In genomic region chr1:28890435-28890834, GRCh38 we compare ENCODE assay signal across 24 cellular contexts. TPM values are rescaled to one million over a fixed set of nuclear protein-coding genes. Genes with fewer than 3 reads are reported as not detected.
DNase-seq lines count a peak whose midpoint lies in the region; ATAC-seq, FAIRE-seq and TF ChIP-seq lines count a peak whose summit lies in the region.
"Had no signal": no experiment of that assay in that cellular context is flagged by ENCODE, and none has a peak within 500 bp of the region (broad histone marks: within the 10 kb centered on the region; RNA-seq: fewer than 3 reads in every experiment).

No MANE protein-coding gene starts in this region.

- H3K4me2 ChIP-seq in GM12878 (ENCODE audit: control insufficient read depth, insufficient read depth): no peak overlapping the region

- SMC1A ChIA-PET in GM12878 (lab: Charles Lee; ENCODE audit: uncharacterized antibody, unreplicated experiment): interaction anchor here (1.4 to 1.7 kb wide), 5 partner anchors 19 to 145 kb away, joined by 4 to 11 read pairs (median 5); no protein-coding TSS in a partner anchor

- in situ Hi-C loops in GM12878 (cut with MboI): no loop called here

- ATAC-seq in GM12878: no peak
- no peak for ATAC-seq in HG02970 (IDR thresholded peaks at IDR 0.05; ENCODE audit: low FRiP score, unreplicated experiment)
- ATAC-seq in heart right ventricle: no peak

- H3K27ac Mint-ChIP-seq in activated CD4-positive, alpha-beta T cell treated with anti-CD3 and anti-CD28 coated beads, Interleukin-2, amount 10 ng/mL, durations not matched to agents 7 days and 5 days: peak overlapping the region; percentile 9
- H3K27ac Mint-ChIP-seq: B cell had no signal

- no peak overlapping the region for H3K4me3 ChIP-seq in GM12878
- no peak overlapping the region for H3K4me3 ChIP-seq in subcutaneous abdominal adipose tissue (ENCODE audit: low read depth in 1 of 5, low read length in 5 of 5)
- H3K4me3 ChIP-seq in heart right ventricle: no peak overlapping the region

- no peak overlapping the region for H2AFZ ChIP-seq in GM12878 (ENCODE audit: control insufficient read depth, low read depth, low read length)

- FAIRE-seq in D721Med (lab: Jason Lieb, UNC): peak; percentile 86
- no peak for FAIRE-seq in GM12878 (lab: Jason Lieb, UNC)
- FAIRE-seq: GM19239, HTR-8/SVneo had no signal

- intact Hi-C loops in GM12878 (cut with micrococcal nuclease; ENCODE audit: unreplicated experiment) (no loop called here), heart right ventricle (cut with DNase I) (no loop called here)

- RAD21 ChIA-PET in GM12878 (lab: Charles Lee; ENCODE audit: unreplicated experiment): interaction anchor here (1.2 to 11.7 kb wide), 4 partner anchors 9 to 143 kb away, joined by 4 to 284 read pairs (median 5); partner anchors contain the start of gene EPB41

- H3K4me1 ChIP-seq in GM12878 (ENCODE audit: control insufficient read depth, insufficient read depth, low read length): peaks cover 15% of the 10 kb centered on the region
- peaks cover 4 to 50% (median 25%) of the 10 kb centered on the region in 5 donors for H3K4me1 ChIP-seq in subcutaneous abdominal adipose tissue (ENCODE audit: control insufficient read depth in 5 of 5, insufficient read depth in 5 of 5, low read length in 5 of 5)
- peaks cover 0 to 42% (median 21%) of the 10 kb centered on the region in 9 donors for H3K4me1 ChIP-seq in heart right ventricle

- H3K9ac ChIP-seq in GM12878 (ENCODE audit: control insufficient read depth, insufficient read depth, low read length): no peak overlapping the region
- no peak overlapping the region for H3K9ac ChIP-seq in subcutaneous abdominal adipose tissue (ENCODE audit: low read length in 5 of 5)

- no peak overlapping the region for H3K4me3 Mint-ChIP-seq in activated CD4-positive, alpha-beta T cell treated with anti-CD3 and anti-CD28 coated beads, Interleukin-2, amount 10 ng/mL, durations not matched to agents 7 days and 5 days
- H3K4me3 Mint-ChIP-seq: B cell had no signal

- TSS peak; percentile 38 for BruUV-seq in GM12878 (replicated peaks; lab: Mats Ljungman, UMichigan)

- H4K20me1 ChIP-seq in GM12878 (ENCODE audit: control insufficient read depth, insufficient read depth): no peaks in the 10 kb centered on the region

- no peak for TF ChIP-seq EP300 in GM12878 (IDR thresholded peaks at IDR 0.05; ENCODE audit: borderline replicate concordance in 1 of 2, control insufficient read depth in 1 of 2, low read depth in 2 of 2, low read length in 2 of 2)

- no peaks in the 10 kb centered on the region for H3K9me3 Mint-ChIP-seq in activated CD4-positive, alpha-beta T cell treated with anti-CD3 and anti-CD28 coated beads, Interleukin-2, amount 10 ng/mL, durations not matched to agents 7 days and 5 days
- H3K9me3 Mint-ChIP-seq: IgD-negative memory B cell had no signal

- H3K27me3 Mint-ChIP-seq in activated CD4-positive, alpha-beta T cell treated with anti-CD3 and anti-CD28 coated beads, Interleukin-2, amount 10 ng/mL, durations not matched to agents 7 days and 5 days: no peaks in the 10 kb centered on the region
- H3K27me3 Mint-ChIP-seq: B cell, IgD-negative memory B cell had no signal

- CTCF ChIA-PET in activated CD4-positive, alpha-beta T cell treated with anti-CD3 and anti-CD28 coated beads, Interleukin-2, amount 10 ng/mL, durations not matched to agents 7 days and 5 days (lab: Charles Lee): interaction anchor here (0.9 to 1.3 kb wide), 3 partner anchors 8 to 312 kb away, joined by 3 to 5 read pairs (median 3); no protein-coding TSS in a partner anchor
- CTCF ChIA-PET in GM12878 (lab: Yijun Ruan, JAX): interaction anchor here (0.7 to 6.2 kb wide), 6 partner anchors 8 to 312 kb away, joined by 3 to 63 read pairs (median 6); no protein-coding TSS in a partner anchor

- peaks cover 6% of the 10 kb centered on the region for H3K36me3 Mint-ChIP-seq in activated CD4-positive, alpha-beta T cell treated with anti-CD3 and anti-CD28 coated beads, Interleukin-2, amount 10 ng/mL, durations not matched to agents 7 days and 5 days (ENCODE audit: low read depth)
- H3K36me3 Mint-ChIP-seq: IgD-negative memory B cell had no signal

- TF ChIP-seq CTCF in D721Med (IDR thresholded peaks at IDR 0.05; ENCODE audit: insufficient read depth, missing control alignments): no peak
- TF ChIP-seq CTCF in GM12878 (IDR thresholded peaks at IDR 0.05 in 2 of 3, conservative IDR thresholded peaks at IDR 0.05 in 1 of 3; ENCODE audit: control insufficient read depth in 2 of 3, extremely low read depth in 1 of 3, insufficient read depth in 1 of 3, low read depth in 3 of 3, low read length in 3 of 3): no peak
- TF ChIP-seq CTCF in heart right ventricle (IDR thresholded peaks at IDR 0.05): no peak

- no peaks in the 10 kb centered on the region for H3K9me3 ChIP-seq in GM12878 (replicated peaks; ENCODE audit: control insufficient read depth, insufficient read depth, low read length)
- no peaks in the 10 kb centered on the region for H3K9me3 ChIP-seq in subcutaneous abdominal adipose tissue (ENCODE audit: control insufficient read depth in 5 of 5, low read length in 5 of 5)
- no peaks in the 10 kb centered on the region for H3K9me3 ChIP-seq in heart right ventricle
- H3K9me3 ChIP-seq: Caco-2 had no signal

- DNase-seq in activated CD4-positive, alpha-beta T cell treated with anti-CD3 and anti-CD28 coated beads, Interleukin-2, amount 10 ng/mL, durations not matched to agents 7 days and 5 days: no peak
- DNase-seq in activated CD4-positive, alpha-beta T cell treated with anti-CD3 and anti-CD28 coated beads for 48 hours: no peak
- DNase-seq in D721Med (ENCODE audit: insufficient read length, low spot score) (peak; percentile 77), GM12878 (ENCODE audit: low read depth, low spot score) (no peak), HuH-7 (ENCODE audit: low spot score) (no peak), heart right ventricle (no peak)
- DNase-seq: Caco-2, DMS53, GDM1, GOT3, HCEC 1CT, Karpas-422, MV-4-11, NCI-H1105 treated with DMSO at 0.1 percent for 48 hours, NCI-H2029 treated with DMSO at 0.1 percent for 48 hours, NCI-H226, NCI-H524, Right ventricle myocardium superior had no signal

- no peak for TF ChIP-seq RAD21 in GM12878 (IDR thresholded peaks at IDR 0.05; ENCODE audit: insufficient read depth, low read depth, low read length)

- peaks cover 13% of the 10 kb centered on the region for H3K79me2 ChIP-seq in GM12878 (ENCODE audit: control insufficient read depth, insufficient read depth, low read length)

- H3K36me3 ChIP-seq in GM12878 (ENCODE audit: control insufficient read depth in 2 of 2, insufficient read depth in 2 of 2, low read length in 1 of 2) (no peaks in the 10 kb centered on the region), subcutaneous abdominal adipose tissue (ENCODE audit: control insufficient read depth in 5 of 5, insufficient read depth in 5 of 5, low read length in 5 of 5) (peaks cover 0 to 4% (median 0%) of the 10 kb centered on the region in 5 donors), heart right ventricle (peaks cover 0 to 8% (median 0%) of the 10 kb centered on the region in 9 donors)

- H3K4me1 Mint-ChIP-seq in activated CD4-positive, alpha-beta T cell treated with anti-CD3 and anti-CD28 coated beads, Interleukin-2, amount 10 ng/mL, durations not matched to agents 7 days and 5 days: peaks cover 51% of the 10 kb centered on the region

- no peak overlapping the region for H3K27ac ChIP-seq in GM12878 (ENCODE audit: control insufficient read depth, insufficient read depth)
- peak overlapping the region; percentile 1 for H3K27ac ChIP-seq in subcutaneous abdominal adipose tissue (ENCODE audit: low read depth, low read length)
- H3K27ac ChIP-seq in heart right ventricle: no peak overlapping the region

- WGBS in GM12878 (ENCODE audit: insufficient coverage, insufficient replicate concordance, low lambda C conversion rate, missing lambda C conversion rate): 93% methylated on average over 8 of the region's 8 CpGs
- 81 to 84% methylated on average over 8 of the region's 8 CpGs for WGBS in heart right ventricle, 2 donors

- TF ChIP-seq POLR2A in GM12878 (IDR thresholded peaks at IDR 0.05; ENCODE audit: low read depth, low read length): no peak

- H3K27me3 ChIP-seq in GM12878 (replicated peaks in 1 of 2; ENCODE audit: control insufficient read depth in 2 of 2, insufficient read depth in 2 of 2, low read length in 1 of 2) (no peaks in the 10 kb centered on the region), subcutaneous abdominal adipose tissue (ENCODE audit: control insufficient read depth in 5 of 5, insufficient read depth in 4 of 5, low read length in 5 of 5) (no peaks in the 10 kb centered on the region), heart right ventricle (peaks cover 0 to 6% (median 0%) of the 10 kb centered on the region in 7 donors)

- POLR2A ChIA-PET in activated CD4-positive, alpha-beta T cell treated with anti-CD3 and anti-CD28 coated beads, Interleukin-2, amount 10 ng/mL, durations not matched to agents 7 days and 5 days (lab: Charles Lee): interaction anchor here (0.6 kb wide), 1 partner anchor 31 kb away, joined by 3 read pairs; no protein-coding TSS in a partner anchor
- POLR2A ChIA-PET in GM12878 (lab: Charles Lee): interaction anchor here (0.8 to 1.4 kb wide), 2 partner anchors 37 to 143 kb away, joined by 3 to 5 read pairs; no protein-coding TSS in a partner anchor

TF ChIP-seq in GM12878, 131 proteins besides CTCF, POLR2A, EP300 and RAD21 (continues in another document):
- TF ChIP-seq ZNF274 (IDR thresholded peaks at IDR 0.05; ENCODE audit: insufficient read depth, insufficient read length) (no peak), IRF4 (IDR thresholded peaks at IDR 0.05; ENCODE audit: low read depth, low read length) (no peak), MEF2A (IDR thresholded peaks at IDR 0.05; ENCODE audit: insufficient read depth, low read depth, low read length) (no peak)

RNA-seq across cellular contexts. Expression of gene EPB41, which starts 23.9 kb away (rescaled TPM):
- total RNA-seq in activated CD4-positive, alpha-beta T cell treated with anti-CD3 and anti-CD28 coated beads, Interleukin-2, amount 10 ng/mL, durations not matched to agents 7 days and 5 days: 100 to 1,000 TPM; 163 to 198 TPM
- total RNA-seq in GM12878 (2013; cell fraction: nucleolus; rRNA removed): 164 and 166 TPM in 2 replicates
- 69.8 and 70.6 TPM in 2 replicates for total RNA-seq in GM12878 (2014; rRNA removed)
- total RNA-seq in GM12878 (2014; rRNA removed; fragmentation: Illumina TruSeq; extraction: Trizol): 77.6 and 82.2 TPM in 2 replicates
- 61.1 and 64.2 TPM in 2 replicates for total RNA-seq in GM12878 (2021)
- 12.2 TPM for polyA plus RNA-seq in GM12878 (2011; ENCODE audit: low read depth)
- 72.0 and 80.0 TPM in 2 replicates for polyA plus RNA-seq in GM12878 (2011; rRNA removed)
- 38.5 and 44.2 TPM in 2 replicates for polyA plus RNA-seq in GM12878 (2011; cell fraction: cytosol; rRNA removed)
- 21.8 and 26.1 TPM in 2 replicates for polyA plus RNA-seq in GM12878 (2011; cell fraction: nucleus; rRNA removed)
- polyA plus RNA-seq in GM12878 (2012): 15.2 and 17.8 TPM in 2 replicates
- polyA plus RNA-seq in GM12878 (2014; fragmentation: Illumina TruSeq; extraction: Trizol): 68.9 and 81.8 TPM in 2 replicates
- polyA plus RNA-seq in GM12878 (2014; fragmentation: Nextera tagmentation; extraction: Ambion mirVana): 1 to 10 TPM; 1.1 to 3.1 TPM
- 52.7 and 53.4 TPM in 2 replicates for polyA plus RNA-seq in GM12878 (2014; rRNA removed)
- 10 to 100 TPM; 22.7 to 29.1 TPM for polyA plus RNA-seq in GM12878 (2016; fragmentation: Nextera tagmentation; extraction: Ambion mirVana)
- 71.6 and 106 TPM in 2 replicates for polyA minus RNA-seq in GM12878 (2011; rRNA and poly(A)+ RNA removed)
- polyA minus RNA-seq in GM12878 (2011; cell fraction: cytosol; rRNA and poly(A)+ RNA removed): 26.6 and 31.2 TPM in 2 replicates
- polyA minus RNA-seq in GM12878 (2011; cell fraction: nucleus; rRNA and poly(A)+ RNA removed): 21.8 and 32.8 TPM in 2 replicates
- total RNA-seq in heart right ventricle: 10 to 100 TPM; 14.7 to 36.8 (median 24.7) TPM
- 1 to 10 TPM; 4.1 to 8.9 TPM for polyA plus RNA-seq in heart right ventricle
